ENCODE assay signal across 11 cellular contexts in the genomic region with DNA sequence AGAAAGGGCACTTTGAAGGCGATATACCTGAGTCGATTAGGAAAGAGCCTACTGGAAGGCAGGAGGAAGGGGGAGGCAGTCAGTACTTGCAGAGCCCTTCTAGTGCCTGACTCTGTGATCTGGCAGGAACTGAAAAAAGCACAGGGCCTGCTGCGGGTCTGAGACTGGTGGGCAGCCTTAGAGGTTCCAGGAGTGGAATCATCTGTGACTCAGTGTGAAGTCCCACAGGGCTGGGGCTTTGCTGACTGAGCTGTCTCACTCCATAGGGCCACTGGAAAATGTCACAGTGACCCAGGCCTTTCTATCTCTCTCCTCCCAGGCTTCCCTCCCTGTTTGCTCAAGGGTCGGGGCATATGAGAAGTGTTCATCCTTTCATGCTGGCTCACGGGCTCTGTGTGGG. TPM values are rescaled to one million over a fixed set of nuclear protein-coding genes. Genes with fewer than 3 reads are reported as not detected.
DNase-seq lines count a peak whose midpoint lies in the region; ATAC-seq, FAIRE-seq and TF ChIP-seq lines count a peak whose summit lies in the region.
"Had no signal": no experiment of that assay in that cellular context is flagged by ENCODE, and none has a peak within 500 bp of the region (broad histone marks: within the 10 kb centered on the region; RNA-seq: fewer than 3 reads in every experiment).

No MANE protein-coding gene starts in this region.

- H3K4me3 Mint-ChIP-seq in activated naive CD8-positive, alpha-beta T cell: no peak overlapping the region

- no peak for TF ChIP-seq RAD21 in HepG2 (CRISPR knock-in tag; IDR thresholded peaks at IDR 0.05)

- H3K27me3 ChIP-seq in ovary: no peaks in the 10 kb centered on the region
- H3K27me3 ChIP-seq in HepG2 (ENCODE audit: control insufficient read depth in 1 of 2, insufficient read depth in 2 of 2, low read length in 2 of 2): no peaks in the 10 kb centered on the region

- H3K9me3 Mint-ChIP-seq in activated naive CD8-positive, alpha-beta T cell (ENCODE audit: low read depth): no peaks in the 10 kb centered on the region

- H3K79me2 ChIP-seq in HepG2 (ENCODE audit: insufficient read depth, low read length): no peaks in the 10 kb centered on the region

- FAIRE-seq in HepG2 (lab: Jason Lieb, UNC): no peak
- FAIRE-seq: frontal cortex had no signal

- H3K9ac ChIP-seq in HepG2 (ENCODE audit: insufficient read depth, low read depth, low read length): no peak overlapping the region

- H3K36me3 Mint-ChIP-seq in activated naive CD8-positive, alpha-beta T cell: peaks cover 13% of the 10 kb centered on the region

- CTCF ChIA-PET in HepG2 (lab: Yijun Ruan, JAX; ENCODE audit: low intra/inter-chr PET ratio, low total read pairs): no interaction called here

- peak overlapping the region; percentile 11 for H3K27ac Mint-ChIP-seq in activated naive CD8-positive, alpha-beta T cell

- no TSS peak for BruUV-seq in HepG2 (replicated peaks; lab: Mats Ljungman, UMichigan)

- H3K4me1 Mint-ChIP-seq in activated naive CD8-positive, alpha-beta T cell (ENCODE audit: low read depth): peaks cover 3% of the 10 kb centered on the region

- TF ChIP-seq POLR2A in ovary (IDR thresholded peaks at IDR 0.05) (no peak), HepG2 (IDR thresholded peaks at IDR 0.05; ENCODE audit: insufficient read depth in 1 of 2, low read depth in 2 of 2, low read length in 2 of 2) (no peak)

- intact Hi-C loops in ovary (cut with DNase I): no loop called here
- intact Hi-C loops in HepG2 (cut with micrococcal nuclease; ENCODE audit: unreplicated experiment): no loop called here

- H4K20me1 ChIP-seq in HepG2 (ENCODE audit: insufficient read depth, low read length): no peaks in the 10 kb centered on the region

- 27 to 48% (median 39%) methylated on average over 5 of the region's 5 CpGs for WGBS in ovary, 3 donors
- 92% methylated on average over 5 of the region's 5 CpGs for WGBS in HepG2 (ENCODE audit: low lambda C conversion rate)

- TF ChIP-seq CTCF in ovary (IDR thresholded peaks at IDR 0.05) (no peak), HepG2 (CRISPR knock-in tag; IDR thresholded peaks at IDR 0.05) (no peak), GM10266 (IDR thresholded peaks at IDR 0.05; ENCODE audit: control insufficient read depth, insufficient read depth, low read depth, missing control alignments) (no peak)

- POLR2A ChIA-PET in HepG2 (lab: Yijun Ruan, JAX): no interaction called here

- ATAC-seq in GM21723 (IDR thresholded peaks at IDR 0.05; ENCODE audit: unreplicated experiment): peak; percentile 49
- ATAC-seq in HG03469 (IDR thresholded peaks at IDR 0.05; ENCODE audit: unreplicated experiment): no peak
- ATAC-seq in HG02642 (IDR thresholded peaks at IDR 0.05; ENCODE audit: poor library complexity, unreplicated experiment): no peak
- no peak for ATAC-seq in HepG2

- in situ Hi-C loops in HepG2 (cut with HindIII; ENCODE audit: extremely low pct_ligation_motif_present, low pct_unique_long_range_greater_than_20kb): no loop called here

- H3K27me3 Mint-ChIP-seq in activated naive CD8-positive, alpha-beta T cell: no peaks in the 10 kb centered on the region

- H3K9me3 ChIP-seq in ovary (no peaks in the 10 kb centered on the region), HepG2 (ENCODE audit: low read length) (no peaks in the 10 kb centered on the region)

- TF ChIP-seq EP300 in ovary (IDR thresholded peaks at IDR 0.05) (no peak), HepG2 (IDR thresholded peaks at IDR 0.05; ENCODE audit: low read depth in 2 of 2, low read length in 2 of 2) (no peak), HepG2 (CRISPR knock-in tag; IDR thresholded peaks at IDR 0.05; ENCODE audit: borderline replicate concordance) (no peak)

- H2AFZ ChIP-seq in HepG2 (ENCODE audit: low read length): no peak overlapping the region

- H3K4me3 ChIP-seq in ovary (no peak overlapping the region), HepG2 (replicated peaks in 1 of 3; ENCODE audit: insufficient read depth in 1 of 3, low read depth in 2 of 3, low read length in 3 of 3) (no peak overlapping the region)

- H3K4me1 ChIP-seq in ovary (ENCODE audit: insufficient read depth) (peaks cover 27% of the 10 kb centered on the region), HepG2 (ENCODE audit: insufficient read depth, low read length) (peaks cover 28% of the 10 kb centered on the region)

- no peaks in the 10 kb centered on the region for H3K36me3 ChIP-seq in ovary
- peaks cover 0 to 7% of the 10 kb centered on the region in 2 experiments; a peak in 1 of 5 replicates for H3K36me3 ChIP-seq in HepG2 (replicated peaks in 1 of 2; ENCODE audit: control insufficient read depth in 1 of 2, insufficient read depth in 2 of 2, low read length in 2 of 2)

- H3K27ac ChIP-seq in ovary (peak overlapping the region; percentile 12 to 42), HepG2 (ENCODE audit: extremely low read length, insufficient read depth, low read length) (no peak overlapping the region)

- peak; percentile 35 for DNase-seq in ELF-1 (ENCODE audit: low read depth, low spot score)
- DNase-seq in ovary: peak in 2 of 5 donors; percentile 46 to 61
- no peak for DNase-seq in HepG2 (ENCODE audit: low spot score)
- DNase-seq in GM10266 (ENCODE audit: extremely low spot score): no peak
- DNase-seq: NCI-H1048; NK-92 treated with Interleukin-12 subunit alpha and Interleukin-12 subunit beta, amount 100 ng/mL, for 24 hours had no signal

- no peak overlapping the region for H3K4me2 ChIP-seq in HepG2 (ENCODE audit: low read depth, low read length)

TF ChIP-seq in HepG2, 621 proteins besides CTCF, POLR2A, EP300 and RAD21:
- TF ChIP-seq NFE2L1 (CRISPR knock-in tag; IDR thresholded peaks at IDR 0.05; ENCODE audit: borderline replicate concordance): no peak
- TF ChIP-seq ZNF644 (CRISPR knock-in tag; IDR thresholded peaks at IDR 0.05; ENCODE audit: low read depth): no peak
- no peak for TF ChIP-seq SOX13 (IDR thresholded peaks at IDR 0.05)
- no peak for TF ChIP-seq SOX13 (CRISPR knock-in tag; conservative IDR thresholded peaks at IDR 0.05 in 1 of 2, IDR thresholded peaks at IDR 0.05 in 1 of 2)

RNA-seq across cellular contexts. Expression of gene ZFP36L2, which starts 47.1 kb away (rescaled TPM):
- 100 to 1,000 TPM; 115 to 369 (median 254) TPM for total RNA-seq in ovary
- polyA plus RNA-seq in ovary: 100 to 1,000 TPM; 162 to 169 TPM
- 21.8 and 32.5 TPM in 2 replicates for total RNA-seq in HepG2 (2016; rRNA removed; fragmentation: Illumina TruSeq; extraction: Trizol)
- total RNA-seq in HepG2 (2016; cell fraction: cytosol; rRNA removed; fragmentation: Illumina TruSeq; extraction: Trizol; ENCODE audit: low read depth): 10.9 and 11.1 TPM in 2 replicates
- total RNA-seq in HepG2 (2016; cell fraction: insoluble cytoplasmic fraction; rRNA removed; fragmentation: Illumina TruSeq; extraction: Trizol): 20.7 and 30.7 TPM in 2 replicates
- 45.2 and 45.6 TPM in 2 replicates for total RNA-seq in HepG2 (2016; cell fraction: membrane; rRNA removed; fragmentation: Illumina TruSeq; extraction: Trizol)
- total RNA-seq in HepG2 (2016; cell fraction: nucleus; rRNA removed; fragmentation: Illumina TruSeq; extraction: Trizol): 28.9 and 31.5 TPM in 2 replicates
- polyA plus RNA-seq in HepG2 (2011; rRNA removed): 11.2 and 12.5 TPM in 2 replicates
- 6.8 and 9.1 TPM in 2 replicates for polyA plus RNA-seq in HepG2 (2011; cell fraction: cytosol; rRNA removed)
- polyA plus RNA-seq in HepG2 (2011; cell fraction: nucleus; rRNA removed): 13.5 and 16.7 TPM in 2 replicates
- polyA plus RNA-seq in HepG2 (2012): 52.4 and 60.8 TPM in 2 replicates
- polyA plus RNA-seq in HepG2 (2016; cell fraction: cytosol; fragmentation: Illumina TruSeq; extraction: Trizol; ENCODE audit: low read depth): 10.6 and 12.4 TPM in 2 replicates
- polyA plus RNA-seq in HepG2 (2016; cell fraction: insoluble cytoplasmic fraction; fragmentation: Illumina TruSeq; extraction: Trizol; ENCODE audit: low read depth): 78.1 and 90.4 TPM in 2 replicates
- 44.3 and 47.5 TPM in 2 replicates for polyA plus RNA-seq in HepG2 (2016; cell fraction: membrane; fragmentation: Illumina TruSeq; extraction: Trizol; ENCODE audit: low read depth)
- 95.3 and 99.0 TPM in 2 replicates for polyA plus RNA-seq in HepG2 (2016; cell fraction: nucleus; fragmentation: Illumina TruSeq; extraction: Trizol; ENCODE audit: insufficient read depth, low read depth)
- polyA minus RNA-seq in HepG2 (2011; rRNA and poly(A)+ RNA removed; ENCODE audit: low replicate concordance): 3.9 and 12.4 TPM in 2 replicates
- 25.5 and 27.1 TPM in 2 replicates for polyA minus RNA-seq in HepG2 (2011; cell fraction: cytosol; rRNA and poly(A)+ RNA removed)
- 10.1 and 12.1 TPM in 2 replicates for polyA minus RNA-seq in HepG2 (2011; cell fraction: nucleus; rRNA and poly(A)+ RNA removed)
